Comparison of ENCODE assay signal across 21 cellular contexts in the genomic region with DNA sequence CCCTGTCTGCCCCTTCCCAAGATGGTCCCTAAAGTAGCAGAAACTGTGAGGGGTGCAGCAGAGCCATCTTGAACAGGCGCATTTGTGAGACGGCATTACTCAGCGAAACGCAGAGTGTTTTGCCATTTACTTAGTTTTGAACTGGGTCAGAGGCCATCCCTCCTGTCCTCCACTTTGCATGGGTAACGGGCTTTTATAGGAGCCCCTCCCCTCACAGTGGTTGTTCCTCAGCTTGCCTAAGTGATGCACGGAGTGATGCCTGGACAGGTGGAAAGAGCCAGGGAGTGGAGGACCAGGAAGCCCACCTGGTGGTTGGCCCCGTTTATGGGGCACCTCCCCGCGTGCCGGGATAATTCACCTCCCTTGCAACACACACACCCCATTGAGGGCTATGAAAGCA.
"Had no signal": no experiment of that assay in that cellular context is flagged by ENCODE, and none has a peak within 500 bp of the region (broad histone marks: within the 10 kb centered on the region; RNA-seq: fewer than 3 reads in every experiment).

No MANE protein-coding gene starts in this region.

- H3K9me3 Mint-ChIP-seq: T-cell had no signal

- H3K9ac ChIP-seq: KMS-11, SK-N-SH had no signal

- H3K27me3 Mint-ChIP-seq: T-cell had no signal

- H3K4me3 Mint-ChIP-seq: T-cell had no signal

- H3K27ac ChIP-seq: KMS-11 had no signal

- H3K9me3 ChIP-seq: SK-N-SH had no signal

- H3K27ac Mint-ChIP-seq: T-cell had no signal

- H3K36me3 Mint-ChIP-seq: T-cell had no signal

- H3K4me1 Mint-ChIP-seq: T-cell had no signal

- DNase-seq: IMR-90, Kasumi-1, MM.1S, NCI-H1092 treated with DMSO at 0.1 percent for 48 hours, NCI-H1436, NCI-H187, NCI-H2029, NCI-H2081 treated with DMSO at 0.1 percent for 48 hours, NCI-H2171 treated with DMSO at 0.1 percent for 48 hours, NCI-H345, NCI-H446 treated with DMSO at 0.1 percent for 48 hours, NCI-H510A treated with DMSO at 0.1 percent for 48 hours, NCI-H526, NCI-H774, RPMI8226, SHP77, SK-N-SH, SW 1271, T-cell had no signal

- ATAC-seq: HepG2, T-cell had no signal
